21 cellular contexts compared by ENCODE assay signal in genomic region chr9:109870365-109870764, GRCh38.
"Had no signal": no experiment of that assay in that cellular context is flagged by ENCODE, and none has a peak within 500 bp of the region (broad histone marks: within the 10 kb centered on the region; RNA-seq: fewer than 3 reads in every experiment).

No MANE protein-coding gene starts in this region.

- H3K27me3 ChIP-seq: Peyer's patch had no signal

- H3K4me3 ChIP-seq: K562, Peyer's patch had no signal

- DNase-seq: activated B cell treated with CpG ODN at 0.5 μM for 24 hours; activated CD4-positive, alpha-beta T cell treated with anti-CD3 and anti-CD28 coated beads for 1 hour; activated CD4-positive, alpha-beta T cell treated with anti-CD3 and anti-CD28 coated beads, Interleukin-2, amount 10 ng/mL, durations not matched to agents 24 days and 14 days; activated CD4-positive, alpha-beta T cell treated with anti-CD3 and anti-CD28 coated beads, Interleukin-2, amount 50 U/mL, for 48 hours; activated CD8-positive, alpha-beta memory T cell treated with anti-CD3 and anti-CD28 coated beads for 24 hours; activated effector memory CD4-positive, alpha-beta T cell treated with anti-CD3 and anti-CD28 coated beads, Interleukin-2, amount 50 U/mL, for 16 hours; activated naive CD4-positive, alpha-beta T cell treated with Interleukin-2 at 50 U/mL for 16 hours; activated T-cell treated with anti-CD3 and anti-CD28 coated beads, Interleukin-2, amount 50 U/mL, for 4 hours; amygdala; NCI-H1048; NCI-H146; NCI-H187 treated with DMSO at 0.1 percent for 48 hours; NCI-H2081 treated with DMSO at 0.1 percent for 48 hours; NCI-H446; NCI-H524; Peyer's patch; SHP77 treated with DMSO at 0.1 percent for 48 hours; T-helper 2 cell; T1000 had no signal

- H3K36me3 ChIP-seq: Peyer's patch had no signal

- H3K4me1 ChIP-seq: Peyer's patch had no signal

- H3K27ac ChIP-seq: Peyer's patch, RWPE1 had no signal

- ATAC-seq: activated T-cell treated with anti-CD3 and anti-CD28 coated beads, Interleukin-2, amount 50 U/mL, for 4 hours; K562 had no signal

- H3K9me3 ChIP-seq: Peyer's patch had no signal
